ENCODE assay signal across 7 cellular contexts in the genomic region with DNA sequence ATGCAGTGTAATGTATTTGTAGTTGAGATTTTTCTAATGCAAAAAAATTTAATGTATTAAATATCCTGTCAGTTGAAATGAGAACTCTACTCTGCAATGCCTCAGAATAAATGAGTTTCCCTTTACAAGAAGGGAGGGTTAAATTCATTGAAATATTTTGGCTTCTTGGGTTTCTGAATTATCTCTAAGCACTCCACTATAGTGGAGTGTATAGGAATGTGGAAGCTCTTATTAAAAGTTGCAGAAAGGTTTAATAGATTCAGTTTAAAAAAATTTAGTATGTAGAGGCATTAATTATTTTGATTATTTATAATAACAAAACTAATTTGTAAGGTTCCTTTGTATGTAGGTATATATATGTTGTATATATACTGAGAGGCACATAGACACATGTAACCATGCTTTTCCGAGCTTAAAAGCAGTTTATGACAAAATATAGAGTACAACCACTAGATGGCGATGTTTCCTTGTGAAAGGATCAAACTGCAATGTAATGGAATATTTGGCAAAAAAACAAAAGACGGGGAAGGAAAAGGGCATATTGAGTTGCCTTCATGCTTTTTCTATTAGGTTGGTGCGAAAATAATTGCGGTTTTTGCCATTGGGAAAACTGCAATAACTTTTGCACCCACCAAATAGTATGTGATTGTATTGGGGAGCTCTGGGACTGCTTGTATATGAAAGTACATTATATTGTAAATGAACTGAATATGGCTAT.
A peak's percentile ranks its signal among the peaks of the same experiment; 100 is the strongest.
DNase-seq lines count a peak whose midpoint lies in the region; ATAC-seq, FAIRE-seq and TF ChIP-seq lines count a peak whose summit lies in the region.

No MANE protein-coding gene starts in this region.

- CTCF ChIA-PET in GM10248 (lab: Yijun Ruan, JAX) = interaction anchor here (0.7 to 8.2 kb wide), 34 partner anchors 13 to 1574 kb away, joined by 3 to 193 read pairs (median 4); partner anchors contain the start of gene HTR1B

- peaks cover 4% of the 10 kb centered on the region; the same call in 1 of the 3 replicates for H3K36me3 Mint-ChIP-seq in GM23338 (ENCODE audit: low read depth)
- peaks cover 22% of the 10 kb centered on the region for H3K36me3 Mint-ChIP-seq in nephron progenitor cell (ENCODE audit: low read depth)

- H3K4me1 ChIP-seq in GM23338 (ENCODE audit: insufficient read depth) = no peaks in the 10 kb centered on the region

- H3K9me2 ChIP-seq in GM23338 (ENCODE audit: insufficient read depth) = no peaks in the 10 kb centered on the region

- H3K27ac ChIP-seq in GM23338 (ENCODE audit: low read depth) = no peak overlapping the region

- peak; percentile 64 for TF ChIP-seq CTCF in GM10248 (IDR thresholded peaks at IDR 0.05; ENCODE audit: control extremely low read depth, extremely low read depth, low read depth, missing control alignments)
- peak; percentile 70 to 88 for TF ChIP-seq CTCF in GM23338 (conservative IDR thresholded peaks at IDR 0.05; ENCODE audit: low read depth in 2 of 2)
- peak; percentile 70 for TF ChIP-seq CTCF in LNCaP clone FGC (IDR thresholded peaks at IDR 0.05; ENCODE audit: control insufficient read depth, extremely low read depth, insufficient read depth)
- peak; percentile 62 for TF ChIP-seq CTCF in epithelial cell of esophagus (IDR thresholded peaks at IDR 0.05; ENCODE audit: insufficient read depth, low read depth, low read length, missing control alignments)
- peak; percentile 85 for TF ChIP-seq CTCF in nephron progenitor cell (IDR thresholded peaks at IDR 0.05)

- peak; percentile 80 for FAIRE-seq in RCC 7860 (lab: Jason Lieb, UNC)

- peak; percentile 74 for ATAC-seq in GM23338

- H3K9me3 Mint-ChIP-seq in GM23338 = no peaks in the 10 kb centered on the region
- no peaks in the 10 kb centered on the region for H3K9me3 Mint-ChIP-seq in nephron progenitor cell

- H2AFZ ChIP-seq in GM23338 = no peak overlapping the region

- H4K20me1 ChIP-seq in GM23338 (replicated peaks; ENCODE audit: insufficient read depth) = no peaks in the 10 kb centered on the region

- H3K27me3 ChIP-seq in GM23338 (ENCODE audit: insufficient read depth) = no peaks in the 10 kb centered on the region

- H3K4me3 Mint-ChIP-seq in GM23338 = no peak overlapping the region
- H3K4me3 Mint-ChIP-seq in nephron progenitor cell = no peak overlapping the region

- H3K27ac Mint-ChIP-seq in GM23338 = peak overlapping the region; percentile 76; the same call in 1 of the 2 replicates
- no peak overlapping the region for H3K27ac Mint-ChIP-seq in nephron progenitor cell

- POLR2A ChIA-PET in GM10248 (lab: Yijun Ruan, JAX) = no interaction called here

- H3K4me2 ChIP-seq in GM23338 = no peak overlapping the region

- H3K36me3 ChIP-seq in GM23338 (ENCODE audit: insufficient read depth) = no peaks in the 10 kb centered on the region

- H3K4me3 ChIP-seq in GM23338 (no peak overlapping the region), LNCaP clone FGC (ENCODE audit: low read depth, low read length) (no peak overlapping the region), epithelial cell of esophagus (ENCODE audit: low read length) (no peak overlapping the region)

- H3K4me1 Mint-ChIP-seq in GM23338 (peaks cover 7% of the 10 kb centered on the region; the same call in 2 of the 3 replicates), nephron progenitor cell (no peaks in the 10 kb centered on the region)

- H3K79me2 ChIP-seq in GM23338 (replicated peaks; ENCODE audit: insufficient read depth) = no peaks in the 10 kb centered on the region

- no peaks in the 10 kb centered on the region for H3F3A ChIP-seq in GM23338 (replicated peaks; ENCODE audit: low read depth)

- DNase-seq in GM10248 (ENCODE audit: extremely low spot score) (peak; percentile 23), GM23338 (ENCODE audit: low spot score) (peak; percentile 87), LNCaP clone FGC (ENCODE audit: low read depth) (peak; percentile 73), RCC 7860 (ENCODE audit: low spot score) (peak; percentile 43), epithelial cell of esophagus (ENCODE audit: low read depth) (peak; percentile 68), nephron progenitor cell (peak; percentile 24), activated gamma-delta T cell (lab: John Stamatoyannopoulos, UW) (no peak)

- H3K27me3 Mint-ChIP-seq in GM23338 (ENCODE audit: insufficient read depth, low read depth, poor library complexity) (peaks cover 4% of the 10 kb centered on the region), nephron progenitor cell (ENCODE audit: low read depth, poor library complexity) (no peaks in the 10 kb centered on the region)

TF ChIP-seq in GM23338, 12 proteins besides CTCF, POLR2A, EP300 and RAD21 (continues in another document):
- TF ChIP-seq ZNF331 (CRISPR knock-in tag; IDR thresholded peaks at IDR 0.05; ENCODE audit: low read depth) = no peak
- no peak for TF ChIP-seq NANOG (IDR thresholded peaks at IDR 0.05; ENCODE audit: borderline replicate concordance)
- no peak for TF ChIP-seq REST (IDR thresholded peaks at IDR 0.05; ENCODE audit: unreplicated experiment)
- no peak for TF ChIP-seq ZNF114 (CRISPR knock-in tag; IDR thresholded peaks at IDR 0.05)
- TF ChIP-seq POLR2AphosphoS5 (IDR thresholded peaks at IDR 0.05; ENCODE audit: low read depth) = no peak
- TF ChIP-seq EZH2phosphoT487 (IDR thresholded peaks at IDR 0.05; ENCODE audit: unreplicated experiment) = no peak
- TF ChIP-seq STAT1 (IDR thresholded peaks at IDR 0.05; ENCODE audit: unreplicated experiment) = no peak
- TF ChIP-seq JUNB (IDR thresholded peaks at IDR 0.05; ENCODE audit: unreplicated experiment) = no peak
- no peak for TF ChIP-seq EZH2 (IDR thresholded peaks at IDR 0.05; ENCODE audit: low read depth, unreplicated experiment)
- TF ChIP-seq, protein P1, sequence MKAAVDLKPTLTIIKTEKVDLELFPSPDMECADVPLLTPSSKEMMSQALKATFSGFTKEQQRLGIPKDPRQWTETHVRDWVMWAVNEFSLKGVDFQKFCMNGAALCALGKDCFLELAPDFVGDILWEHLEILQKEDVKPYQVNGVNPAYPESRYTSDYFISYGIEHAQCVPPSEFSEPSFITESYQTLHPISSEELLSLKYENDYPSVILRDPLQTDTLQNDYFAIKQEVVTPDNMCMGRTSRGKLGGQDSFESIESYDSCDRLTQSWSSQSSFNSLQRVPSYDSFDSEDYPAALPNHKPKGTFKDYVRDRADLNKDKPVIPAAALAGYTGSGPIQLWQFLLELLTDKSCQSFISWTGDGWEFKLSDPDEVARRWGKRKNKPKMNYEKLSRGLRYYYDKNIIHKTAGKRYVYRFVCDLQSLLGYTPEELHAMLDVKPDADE (IDR thresholded peaks at IDR 0.05) = no peak
- TF ChIP-seq CREB1 (CRISPR knock-in tag; IDR thresholded peaks at IDR 0.05; ENCODE audit: low read depth) = no peak
